In the genomic region with DNA sequence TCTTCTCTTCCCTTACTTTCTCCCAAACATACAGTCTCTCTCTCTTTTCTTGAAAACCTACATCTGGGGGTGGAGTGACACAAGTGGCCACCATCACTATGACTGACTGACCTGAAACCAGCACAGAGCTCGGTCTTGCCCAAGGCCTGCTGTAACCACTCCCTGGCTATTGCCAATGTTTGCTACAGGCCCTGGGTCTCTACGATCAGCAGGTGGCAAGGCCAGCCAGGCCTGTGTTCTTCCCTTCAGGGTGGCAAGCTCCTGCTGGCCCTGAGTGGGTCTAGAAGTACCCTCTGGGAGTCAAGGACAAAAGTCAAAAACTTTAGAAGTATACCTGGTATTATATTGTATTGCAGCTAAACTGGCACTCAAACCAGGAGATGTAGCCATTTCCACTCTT, we compare ENCODE assay signal across 24 cellular contexts.
DNase-seq lines count a peak whose midpoint lies in the region; ATAC-seq, FAIRE-seq and TF ChIP-seq lines count a peak whose summit lies in the region.
"Had no signal": no experiment of that assay in that cellular context is flagged by ENCODE, and none has a peak within 500 bp of the region (broad histone marks: within the 10 kb centered on the region; RNA-seq: fewer than 3 reads in every experiment).

No MANE protein-coding gene starts in this region.

- no peaks in the 10 kb centered on the region for H3K9me1 ChIP-seq in IMR-90 (ENCODE audit: insufficient read depth, low read length)

- WGBS in IMR-90 (ENCODE audit: extremely low coverage in 2 of 2, insufficient read length in 1 of 2), 2 experiments: 100% methylated on average over 1 of the region's 2 CpGs; no CpG with 5 or more reads in 1 of the 2 experiments
- 97% methylated on average over 2 of the region's 2 CpGs for WGBS in mesenchymal stem cell
- 93 to 97% (median 96%) methylated on average over 2 of the region's 2 CpGs for WGBS in spleen, 5 donors

- CTCF ChIA-PET in IMR-90 (lab: Yijun Ruan, JAX): no interaction called here
- CTCF ChIA-PET in activated naive CD4-positive, alpha-beta T cell treated with anti-CD3 and anti-CD28 coated beads for 36 hours (lab: Charles Lee): no interaction called here

- H3K27ac ChIP-seq in IMR-90 (ENCODE audit: insufficient read depth, low read length) (no peak overlapping the region), mesenchymal stem cell (ENCODE audit: low read length, poor library complexity, severe bottlenecking) (no peak overlapping the region), rectal smooth muscle tissue (ENCODE audit: low read depth, low read length) (peak overlapping the region; percentile 41), spleen (no peak overlapping the region)
- H3K27ac ChIP-seq: 22Rv1; BLaER1 treated with 17β-estradiol and CSF1 and Interleukin-3, amounts not matched to agents 10 nM and 100 nM; C4-2B had no signal

- no peaks in the 10 kb centered on the region for H3K27me3 Mint-ChIP-seq in activated naive CD4-positive, alpha-beta T cell treated with anti-CD3 and anti-CD28 coated beads for 36 hours (ENCODE audit: low read depth)
- H3K27me3 Mint-ChIP-seq: B cell; CD4-positive, alpha-beta T cell had no signal

- in situ Hi-C loops in IMR-90 (cut with MboI; ENCODE audit: low sequenced_read_pairs): no loop called here

- H3K4me3 ChIP-seq in IMR-90 (ENCODE audit: insufficient read depth, low read depth, low read length) (no peak overlapping the region), mesenchymal stem cell (ENCODE audit: insufficient read depth in 1 of 2, low read depth in 1 of 2, low read length in 2 of 2) (no peak overlapping the region), rectal smooth muscle tissue (ENCODE audit: low read length) (no peak overlapping the region), spleen (no peak overlapping the region)
- H3K4me3 ChIP-seq: A549; BLaER1 treated with 17β-estradiol and CSF1 and Interleukin-3, amounts not matched to agents 10 nM and 100 nM had no signal

- H2AK5ac ChIP-seq in IMR-90 (ENCODE audit: low read depth, low read length): peak overlapping the region; percentile 54; the same call in 1 of the 2 replicates
- H2AK5ac ChIP-seq in mesenchymal stem cell (ENCODE audit: low read length, severe bottlenecking): no peak overlapping the region

- TF ChIP-seq RAD21 in IMR-90 (IDR thresholded peaks at IDR 0.05; ENCODE audit: low read length): no peak

- H2AFZ ChIP-seq in IMR-90 (replicated peaks; ENCODE audit: low read length, poor library complexity) (no peak overlapping the region), mesenchymal stem cell (ENCODE audit: low read depth, low read length) (no peak overlapping the region)

- H2BK12ac ChIP-seq in mesenchymal stem cell (ENCODE audit: low read length in 2 of 2): peak overlapping the region in 1 of 2 experiments; percentile 78

- no TSS peak for BruUV-seq in IMR-90 (replicated peaks; lab: Mats Ljungman, UMichigan)

- H3K4me1 Mint-ChIP-seq in activated naive CD4-positive, alpha-beta T cell treated with anti-CD3 and anti-CD28 coated beads for 36 hours (ENCODE audit: low read depth): peaks cover 5% of the 10 kb centered on the region

- no peak for TF ChIP-seq CTCF in IMR-90 (conservative IDR thresholded peaks at IDR 0.05; ENCODE audit: low read depth, low read length)
- no peak for TF ChIP-seq CTCF in spleen (IDR thresholded peaks at IDR 0.05 in 8 of 11, conservative IDR thresholded peaks at IDR 0.05 in 3 of 11)

- no peak overlapping the region for H4K91ac ChIP-seq in IMR-90 (ENCODE audit: insufficient read depth, low read depth, low read length)
- H4K91ac ChIP-seq in mesenchymal stem cell (ENCODE audit: low read length): peak overlapping the region; percentile 53

- dilution Hi-C loops in IMR-90 (cut with HindIII; ENCODE audit: low sequenced_read_pairs, unreplicated experiment): no loop called here

- H3K4me2 ChIP-seq in IMR-90 (ENCODE audit: low read depth, low read length) (no peak overlapping the region), mesenchymal stem cell (ENCODE audit: low read length, poor library complexity, severe bottlenecking) (no peak overlapping the region)
- H3K4me2 ChIP-seq: A549; BLaER1 treated with 17β-estradiol and CSF1 and Interleukin-3, amounts not matched to agents 10 nM and 100 nM had no signal

- POLR2A ChIA-PET in IMR-90 (lab: Charles Lee; ENCODE audit: unreplicated experiment): no interaction called here

- no peak overlapping the region for H3K56ac ChIP-seq in IMR-90 (ENCODE audit: extremely low read depth, insufficient read depth, low read length)

- no peaks in the 10 kb centered on the region for H4K20me1 ChIP-seq in IMR-90 (ENCODE audit: insufficient read depth, low read length)
- H4K20me1 ChIP-seq: BLaER1 treated with 17β-estradiol and CSF1 and Interleukin-3, amounts not matched to agents 10 nM and 100 nM had no signal

- H3K9me3 ChIP-seq in IMR-90 (ENCODE audit: control insufficient read depth, insufficient read depth, low read length) (no peaks in the 10 kb centered on the region), mesenchymal stem cell (ENCODE audit: control insufficient read depth, low read length) (no peaks in the 10 kb centered on the region), spleen (peaks cover 0 to 15% (median 2%) of the 10 kb centered on the region in 8 donors)
- H3K9me3 ChIP-seq: A549, Caco-2 had no signal

- no peak overlapping the region for H3K23ac ChIP-seq in IMR-90 (ENCODE audit: low read depth, low read length)
- no peak overlapping the region for H3K23ac ChIP-seq in mesenchymal stem cell (ENCODE audit: low read length in 2 of 2)

- H2BK5ac ChIP-seq in IMR-90 (ENCODE audit: low read depth, low read length, poor library complexity, severe bottlenecking) (no peak overlapping the region), mesenchymal stem cell (ENCODE audit: low read depth, low read length, poor library complexity, severe bottlenecking) (no peak overlapping the region)

- H3K9ac ChIP-seq in IMR-90 (ENCODE audit: low read depth, low read length) (no peak overlapping the region), mesenchymal stem cell (ENCODE audit: low read length) (no peak overlapping the region), rectal smooth muscle tissue (ENCODE audit: low read length) (no peak overlapping the region)
- H3K9ac ChIP-seq: BLaER1 treated with 17β-estradiol and CSF1 and Interleukin-3, amounts not matched to agents 10 nM and 100 nM had no signal

- H2AK9ac ChIP-seq in IMR-90 (replicated peaks; ENCODE audit: low read depth, low read length, poor library complexity): no peak overlapping the region

- no peaks in the 10 kb centered on the region for H3K79me1 ChIP-seq in IMR-90 (ENCODE audit: low read depth in 1 of 2, low read length in 2 of 2)
- H3K79me1 ChIP-seq in mesenchymal stem cell (replicated peaks; ENCODE audit: low read length, poor library complexity, severe bottlenecking): no peaks in the 10 kb centered on the region

- no peak overlapping the region for H2BK120ac ChIP-seq in IMR-90 (ENCODE audit: low read depth, low read length)
- peak overlapping the region; percentile 67 for H2BK120ac ChIP-seq in mesenchymal stem cell (ENCODE audit: low read depth, low read length)

- no peak overlapping the region for H4K5ac ChIP-seq in IMR-90 (ENCODE audit: low read depth, low read length)

- no peak for ATAC-seq in IMR-90 (ENCODE audit: low read depth)
- ATAC-seq: A549; CD8-positive, alpha-beta T cell had no signal

- H3K4me1 ChIP-seq in IMR-90 (ENCODE audit: control insufficient read depth, insufficient read depth, low read length) (peaks cover 3% of the 10 kb centered on the region), mesenchymal stem cell (ENCODE audit: control insufficient read depth, insufficient read depth, low read depth, low read length) (no peaks in the 10 kb centered on the region), rectal smooth muscle tissue (ENCODE audit: control insufficient read depth, insufficient read depth, low read length) (peaks cover 10% of the 10 kb centered on the region), spleen (peaks cover 0 to 2% (median 0%) of the 10 kb centered on the region in 6 donors)
- H3K4me1 ChIP-seq: A549; BLaER1 treated with 17β-estradiol and CSF1 and Interleukin-3, amounts not matched to agents 10 nM and 100 nM; Caco-2 had no signal

- no peak overlapping the region for H3K27ac Mint-ChIP-seq in activated naive CD4-positive, alpha-beta T cell treated with anti-CD3 and anti-CD28 coated beads for 36 hours
- H3K27ac Mint-ChIP-seq: B cell; CD4-positive, alpha-beta T cell; CD8-positive, alpha-beta T cell had no signal

- H3K4me3 Mint-ChIP-seq in activated naive CD4-positive, alpha-beta T cell treated with anti-CD3 and anti-CD28 coated beads for 36 hours: no peak overlapping the region
- H3K4me3 Mint-ChIP-seq: B cell; CD4-positive, alpha-beta T cell; CD8-positive, alpha-beta T cell had no signal

- intact Hi-C loops in IMR-90 (cut with micrococcal nuclease) (no loop called here), spleen (cut with DNase I; ENCODE audit: low total_unique reads) (no loop called here)
- intact Hi-C loops in activated naive CD4-positive, alpha-beta T cell treated with anti-CD3 and anti-CD28 coated beads for 36 hours (cut with micrococcal nuclease): no loop called here

- H3K36me3 ChIP-seq in IMR-90 (ENCODE audit: control insufficient read depth, insufficient read depth, low read length): no peaks in the 10 kb centered on the region
- no peaks in the 10 kb centered on the region for H3K36me3 ChIP-seq in mesenchymal stem cell (ENCODE audit: control insufficient read depth in 1 of 2, insufficient read depth in 2 of 2, low read depth in 1 of 2, low read length in 2 of 2)
- H3K36me3 ChIP-seq in rectal smooth muscle tissue (ENCODE audit: control insufficient read depth, insufficient read depth, low read length): no peaks in the 10 kb centered on the region
- no peaks in the 10 kb centered on the region for H3K36me3 ChIP-seq in spleen
- H3K36me3 ChIP-seq: BLaER1 treated with 17β-estradiol and CSF1 and Interleukin-3, amounts not matched to agents 10 nM and 100 nM had no signal

- peaks cover 10% of the 10 kb centered on the region for H3K9me3 Mint-ChIP-seq in activated naive CD4-positive, alpha-beta T cell treated with anti-CD3 and anti-CD28 coated beads for 36 hours

- DNase-seq in IMR-90 (no peak), mesenchymal stem cell (no peak), spleen (peak; percentile 62), NCI-H2081 treated with DMSO at 0.1 percent for 48 hours (lab: John Stamatoyannopoulos, UW) (no peak), NCI-H510A (lab: John Stamatoyannopoulos, UW) (no peak), HTR-8/SVneo (ENCODE audit: insufficient read length, low spot score) (no peak)
- no peak for DNase-seq in activated naive CD4-positive, alpha-beta T cell treated with anti-CD3 and anti-CD28 coated beads for 36 hours
- DNase-seq: AML-193; Caco-2; Calu3; CD4-positive, alpha-beta T cell; CD8-positive, alpha-beta T cell; DMS79 treated with DMSO at 0.1 percent for 48 hours; GF-D8 had no signal

- no peak overlapping the region for H2BK20ac ChIP-seq in IMR-90 (ENCODE audit: low read depth, low read length)

- H2BK15ac ChIP-seq in IMR-90 (ENCODE audit: low read depth, low read length): no peak overlapping the region
- H2BK15ac ChIP-seq in mesenchymal stem cell (ENCODE audit: low read depth, poor library complexity, severe bottlenecking): no peak overlapping the region

- H3K36me3 Mint-ChIP-seq in activated naive CD4-positive, alpha-beta T cell treated with anti-CD3 and anti-CD28 coated beads for 36 hours (ENCODE audit: low read depth): no peaks in the 10 kb centered on the region

- H4K8ac ChIP-seq in IMR-90 (ENCODE audit: low read depth in 2 of 2, low read length in 2 of 2): no peak overlapping the region
- peak overlapping the region; percentile 57 for H4K8ac ChIP-seq in mesenchymal stem cell (ENCODE audit: low read length)

- H3K14ac ChIP-seq in IMR-90 (replicated peaks; ENCODE audit: low read depth, low read length) (no peak overlapping the region), mesenchymal stem cell (ENCODE audit: low read length in 2 of 2) (no peak overlapping the region)

- H3K27me3 ChIP-seq in IMR-90 (ENCODE audit: control insufficient read depth, insufficient read depth, low read length) (no peaks in the 10 kb centered on the region), mesenchymal stem cell (ENCODE audit: control insufficient read depth in 1 of 2, insufficient read depth in 1 of 2, low read length in 2 of 2) (no peaks in the 10 kb centered on the region), rectal smooth muscle tissue (ENCODE audit: control insufficient read depth, insufficient read depth, low read length) (no peaks in the 10 kb centered on the region), spleen (replicated peaks in 1 of 7) (no peaks in the 10 kb centered on the region)
- H3K27me3 ChIP-seq: BLaER1 treated with 17β-estradiol and CSF1 and Interleukin-3, amounts not matched to agents 10 nM and 100 nM had no signal

- no peak for FAIRE-seq in HTR-8/SVneo (lab: Jason Lieb, UNC)
- FAIRE-seq: A549, D721Med, G401.6, GM12891, GM19239 had no signal

- no peak overlapping the region for H3K18ac ChIP-seq in IMR-90 (ENCODE audit: low read depth, low read length)
- H3K18ac ChIP-seq in mesenchymal stem cell (ENCODE audit: low read depth in 1 of 2, low read length in 2 of 2): peak overlapping the region in 1 of 2 experiments; percentile 79

- TF ChIP-seq POLR2A in IMR-90 (IDR thresholded peaks at IDR 0.05; ENCODE audit: low read depth, low read length) (no peak), spleen (IDR thresholded peaks at IDR 0.05) (no peak)

- H3K4ac ChIP-seq in IMR-90 (ENCODE audit: low read depth, low read length) (no peak overlapping the region), mesenchymal stem cell (ENCODE audit: low read depth in 1 of 2, low read length in 2 of 2) (no peak overlapping the region)
